ENCODE assay signal across 8 cellular contexts in genomic region chr6:73585566-73586415, GRCh38.
DNase-seq lines count a peak whose midpoint lies in the region; ATAC-seq and TF ChIP-seq lines count a peak whose summit lies in the region.

No MANE protein-coding gene starts in this region.

- H3K4me1 ChIP-seq in ovary (ENCODE audit: insufficient read depth): peaks cover 2% of the 10 kb centered on the region

- TF ChIP-seq POLR2A in ovary (IDR thresholded peaks at IDR 0.05): no peak

- intact Hi-C loops in ovary (cut with DNase I): no loop called here

- TF ChIP-seq EP300 in ovary (IDR thresholded peaks at IDR 0.05): peak; percentile 40

- peaks cover 0 to 2% of the 10 kb centered on the region in 2 donors for H3K36me3 Mint-ChIP-seq in activated T-cell treated with anti-CD3 and anti-CD28 coated beads, Interleukin-2, amount 50 U/mL, for 72 hours (ENCODE audit: insufficient read depth in 2 of 2)

- no peaks in the 10 kb centered on the region for H3K9me3 ChIP-seq in ovary

- peak overlapping the region; percentile 77 to 79 for H3K27ac ChIP-seq in ovary

- WGBS in ovary, 3 donors: 1 to 3% (median 3%) methylated on average over 3 of the region's 3 CpGs

- H3K27ac Mint-ChIP-seq in activated T-cell treated with anti-CD3 and anti-CD28 coated beads, Interleukin-2, amount 50 U/mL, for 72 hours: peak overlapping the region; percentile 98

- H3K27me3 Mint-ChIP-seq in activated T-cell treated with anti-CD3 and anti-CD28 coated beads, Interleukin-2, amount 50 U/mL, for 72 hours (ENCODE audit: low read depth): no peaks in the 10 kb centered on the region

- TF ChIP-seq CTCF in fibroblast of villous mesenchyme (IDR thresholded peaks at IDR 0.05; ENCODE audit: insufficient read depth, low read depth, low read length): no peak
- no peak for TF ChIP-seq CTCF in ovary (IDR thresholded peaks at IDR 0.05)

- H3K4me3 Mint-ChIP-seq in activated T-cell treated with anti-CD3 and anti-CD28 coated beads, Interleukin-2, amount 50 U/mL, for 72 hours: peak overlapping the region; percentile 85 to 90

- peak overlapping the region; percentile 40 for H3K4me3 ChIP-seq in fibroblast of villous mesenchyme (ENCODE audit: low read depth, low read length)
- peak overlapping the region; percentile 0 for H3K4me3 ChIP-seq in ovary

- H3K4me1 Mint-ChIP-seq in activated T-cell treated with anti-CD3 and anti-CD28 coated beads, Interleukin-2, amount 50 U/mL, for 72 hours (ENCODE audit: low read depth): peaks cover 35% of the 10 kb centered on the region

- peak; percentile 49 for ATAC-seq in GM18520 (IDR thresholded peaks at IDR 0.05; ENCODE audit: unreplicated experiment)
- ATAC-seq in HG03025 (IDR thresholded peaks at IDR 0.05; ENCODE audit: low FRiP score, unreplicated experiment): peak; percentile 67
- peak; percentile 71 to 78 for ATAC-seq in activated T-cell treated with anti-CD3 and anti-CD28 coated beads, Interleukin-2, amount 50 U/mL, for 72 hours (replicated peaks in 1 of 2)

- no peaks in the 10 kb centered on the region for H3K27me3 ChIP-seq in ovary

- peak; percentile 85 for DNase-seq in Ammon's horn (ENCODE audit: low spot score)
- DNase-seq in NCI-H774 (lab: John Stamatoyannopoulos, UW): peak; percentile 15
- peak; percentile 29 to 49 for DNase-seq in activated T-cell treated with anti-CD3 and anti-CD28 coated beads, Interleukin-2, amount 50 U/mL, for 72 hours
- peak; percentile 97 for DNase-seq in fibroblast of villous mesenchyme (ENCODE audit: low read depth)
- peak in 2 of 5 donors; percentile 16 to 44 for DNase-seq in ovary
- DNase-seq in COLO668 (lab: John Stamatoyannopoulos, UW; ENCODE audit: unreplicated experiment): no peak

- H3K36me3 ChIP-seq in ovary: no peaks in the 10 kb centered on the region

- H3K9me3 Mint-ChIP-seq in activated T-cell treated with anti-CD3 and anti-CD28 coated beads, Interleukin-2, amount 50 U/mL, for 72 hours: peaks cover 0 to under 1% of the 10 kb centered on the region in 2 donors
